In genomic region chrX:25701876-25702275, GRCh38 we compare ENCODE assay signal across 32 cellular contexts.
"Had no signal": no experiment of that assay in that cellular context is flagged by ENCODE, and none has a peak within 500 bp of the region (broad histone marks: within the 10 kb centered on the region; RNA-seq: fewer than 3 reads in every experiment).

No MANE protein-coding gene starts in this region.

- H3K27ac ChIP-seq: adrenal gland, ascending aorta, body of pancreas, brain microvascular endothelial cell, breast epithelium, cardiac muscle cell had no signal

- H3K36me3 ChIP-seq: adrenal gland, ascending aorta, brain microvascular endothelial cell, breast epithelium, cardiac muscle cell had no signal

- H3K4me3 ChIP-seq: adrenal gland, ascending aorta, body of pancreas, breast epithelium, cardiac muscle cell had no signal

- DNase-seq: activated effector memory CD4-positive, alpha-beta T cell treated with anti-CD3 and anti-CD28 coated beads, Interleukin-2, amount 50 U/mL, for 16 hours; activated effector memory CD4-positive, alpha-beta T cell treated with Interleukin-2 at 50 U/mL for 16 hours; activated gamma-delta T cell; activated gamma-delta T cell treated with Interleukin-2 at 50 U/mL for 16 hours; activated naive CD4-positive, alpha-beta T cell; activated naive CD4-positive, alpha-beta T cell treated with anti-CD3 and anti-CD28 coated beads for 36 hours; activated naive CD4-positive, alpha-beta T cell treated with anti-CD3 and anti-CD28 coated beads, Interleukin-2, amount 10 ng/mL, durations not matched to agents 7 days and 5 days; activated naive CD4-positive, alpha-beta T cell treated with anti-CD3 and anti-CD28 coated beads, Interleukin-2, amount 50 U/mL, for 16 hours; activated naive CD4-positive, alpha-beta T cell treated with Interleukin-2 at 50 U/mL for 16 hours; activated naive CD8-positive, alpha-beta T cell treated with anti-CD3 and anti-CD28 coated beads for 36 hours; activated naive CD8-positive, alpha-beta T cell treated with anti-CD3 and anti-CD28 coated beads, Interleukin-2, amount 10 ng/mL, durations not matched to agents 7 days and 5 days; activated naive CD8-positive, alpha-beta T cell treated with anti-CD3 and anti-CD28 coated beads, Interleukin-2, amount 50 U/mL, for 24 hours; activated T-cell treated with anti-CD3 and anti-CD28 coated beads, Interleukin-2, amount 50 U/mL, for 24 hours; activated T-cell treated with anti-CD3 and anti-CD28 coated beads, Interleukin-2, amount 50 U/mL, for 4 hours; activated T-cell treated with anti-CD3 and anti-CD28 coated beads, Interleukin-2, amount 50 U/mL, for 48 hours; activated T-cell treated with anti-CD3 and anti-CD28 coated beads, Interleukin-2, amount 50 U/mL, for 72 hours; adrenal gland; amniotic stem cell; amygdala; anterior cingulate cortex; aorta; body of pancreas; brain microvascular endothelial cell; caudate nucleus; central memory CD4-positive, alpha-beta T cell; cerebellar nuclear complex had no signal

- FAIRE-seq: bronchial epithelial cell had no signal

- H3K27me3 ChIP-seq: adrenal gland, ascending aorta, body of pancreas, brain microvascular endothelial cell, cardiac muscle cell had no signal

- ATAC-seq: activated naive CD4-positive, alpha-beta T cell treated with anti-CD3 and anti-CD28 coated beads, Interleukin-2, amount 50 U/mL, for 72 hours; activated naive CD8-positive, alpha-beta T cell treated with anti-CD3 and anti-CD28 coated beads, Interleukin-2, amount 50 U/mL, for 24 hours; activated T-cell treated with anti-CD3 and anti-CD28 coated beads, Interleukin-2, amount 50 U/mL, for 4 hours; activated T-cell treated with anti-CD3 and anti-CD28 coated beads, Interleukin-2, amount 50 U/mL, for 72 hours; activated T-helper 17 cell treated with anti-CD3 and anti-CD28 coated beads, Interleukin-2, amount 50 U/mL, for 72 hours; body of pancreas had no signal

- H3K4me1 ChIP-seq: adrenal gland, ascending aorta, body of pancreas, breast epithelium had no signal

- H3K9me3 ChIP-seq: adrenal gland, ascending aorta, body of pancreas had no signal
